Comparison of ENCODE assay signal across 31 cellular contexts in genomic region chr1:53275566-53275965, GRCh38.
"Had no signal": no experiment of that assay in that cellular context is flagged by ENCODE, and none has a peak within 500 bp of the region (broad histone marks: within the 10 kb centered on the region; RNA-seq: fewer than 3 reads in every experiment).

No MANE protein-coding gene starts in this region.

- H3K27me3 ChIP-seq: neural progenitor cell, neutrophil, ovary, stomach, testis, thyroid gland, transverse colon, upper lobe of left lung, vagina had no signal

- H3K36me3 ChIP-seq: left ventricle myocardium inferior, neural progenitor cell, neutrophil, ovary, prostate gland, stomach, transverse colon, upper lobe of left lung, vagina had no signal

- FAIRE-seq: islet of Langerhans, small intestine had no signal

- H3K36me3 Mint-ChIP-seq: naive B cell, natural killer cell had no signal

- H3K9me3 ChIP-seq: left ventricle myocardium inferior, neutrophil, ovary, prostate gland, stomach, testis, thyroid gland, transverse colon, upper lobe of left lung, vagina had no signal

- H3K27ac ChIP-seq: left ventricle myocardium inferior, neural progenitor cell, neutrophil, ovary, prostate gland, stomach, testis, thyroid gland, transverse colon, upper lobe of left lung, vagina had no signal

- ATAC-seq: natural killer cell; right cardiac atrium; sciatic nerve; stimulated activated memory B cell treated with anti-CD40 and anti-IgM and Interleukin-4, amounts not matched to agents 10 μg/mL and 1 μg/mL and 100 μg/mL, for 72 hours; stimulated activated naive CD8-positive, alpha-beta T cell treated with anti-CD3 and anti-CD28 coated beads, Interleukin-15, Interleukin-2, amounts not matched to agents 100 U/mL and 50 U/mL, for 24 hours had no signal

- H3K9ac ChIP-seq: neural progenitor cell had no signal

- H3K4me3 Mint-ChIP-seq: immature natural killer cell; mesothelial cell of epicardium; naive B cell; natural killer cell; nephron progenitor cell; neural progenitor cell; stimulated activated memory B cell treated with anti-CD40 and anti-IgM and Interleukin-4, amounts not matched to agents 10 μg/mL and 1 μg/mL and 100 μg/mL, for 72 hours had no signal

- DNase-seq: hypothalamus; immature natural killer cell; left ventricle myocardium inferior; mesendoderm; naive B cell; natural killer cell; nephron progenitor cell; occipital lobe; ovary; retina; right cardiac atrium; small intestine; stimulated activated CD4-positive, alpha-beta T cell treated with anti-CD3 and anti-CD28 coated beads, Interleukin-1b, Interleukin-23, amount 100 ng/mL, for 48 hours; stimulated activated CD4-positive, alpha-beta T cell treated with anti-CD3 and anti-CD28 coated beads, Interleukin-2, amount 100 ng/mL, for 48 hours; stimulated activated CD4-positive, alpha-beta T cell treated with anti-CD3 and anti-CD28 coated beads, Interleukin-4, amount 100 ng/mL, for 4 hours; stimulated activated CD8-positive, alpha-beta memory T cell treated with anti-CD3 and anti-CD28 coated beads, Interleukin-4, amount 100 ng/mL, for 48 hours; stimulated activated naive CD8-positive, alpha-beta T cell treated with anti-CD3 and anti-CD28 coated beads, Interleukin-15, Interleukin-2, amounts not matched to agents 100 U/mL and 50 U/mL, for 24 hours; stomach; testis; thyroid gland; transverse colon; upper lobe of left lung had no signal

- H3K27ac Mint-ChIP-seq: immature natural killer cell; mesothelial cell of epicardium; natural killer cell; nephron progenitor cell; neural progenitor cell; stimulated activated memory B cell treated with anti-CD40 and anti-IgM and Interleukin-4, amounts not matched to agents 10 μg/mL and 1 μg/mL and 100 μg/mL, for 72 hours had no signal

- H3K9me3 Mint-ChIP-seq: immature natural killer cell; naive B cell; natural killer cell; nephron progenitor cell; neural progenitor cell; stimulated activated memory B cell treated with anti-CD40 and anti-IgM and Interleukin-4, amounts not matched to agents 10 μg/mL and 1 μg/mL and 100 μg/mL, for 72 hours had no signal

- H3K27me3 Mint-ChIP-seq: naive B cell; stimulated activated memory B cell treated with anti-CD40 and anti-IgM and Interleukin-4, amounts not matched to agents 10 μg/mL and 1 μg/mL and 100 μg/mL, for 72 hours had no signal

- H3K4me1 Mint-ChIP-seq: mesothelial cell of epicardium had no signal

- H3K4me1 ChIP-seq: left ventricle myocardium inferior, neural progenitor cell, prostate gland, stomach, thyroid gland, transverse colon, upper lobe of left lung, vagina had no signal

- H3K4me3 ChIP-seq: left ventricle myocardium inferior, lung, neural progenitor cell, ovary, prostate gland, stomach, testis, thyroid gland, transverse colon, upper lobe of left lung, vagina had no signal
